ENCODE assay signal across 10 cellular contexts in genomic region chr1:109676718-109677381, GRCh38. TPM values are rescaled to one million over a fixed set of nuclear protein-coding genes. Genes with fewer than 3 reads are reported as not detected.
"Had no signal": no experiment of that assay in that cellular context is flagged by ENCODE, and none has a peak within 500 bp of the region (broad histone marks: within the 10 kb centered on the region; RNA-seq: fewer than 3 reads in every experiment).

No MANE protein-coding gene starts in this region.

RNA-seq across cellular contexts. Expression of gene GSTM1, which starts 10.8 kb away (rescaled TPM):
- total RNA-seq: left lobe of liver, lung microvascular endothelial cell, pulmonary artery endothelial cell, temporal lobe, ureter had no signal

RNA-seq across cellular contexts. Expression of gene GSTM5, which starts 35.2 kb away (rescaled TPM):
- total RNA-seq: chondrocyte; foreskin keratinocyte; lung microvascular endothelial cell; naive thymus-derived CD8-positive, alpha-beta T cell; smooth muscle cell had no signal
- polyA plus RNA-seq: foreskin keratinocyte, keratinocyte had no signal
